ENCODE assay signal across 1 cellular context in genomic region chr19:48400018-48400742, GRCh38.
TF ChIP-seq lines count a peak whose summit lies in the region.

No MANE protein-coding gene starts in this region.

TF ChIP-seq in HepG2, 621 proteins besides CTCF, POLR2A, EP300 and RAD21 (continued from another document):
- TF ChIP-seq ZNF142 (CRISPR knock-in tag; IDR thresholded peaks at IDR 0.05) (no peak), PCBP1 (IDR thresholded peaks at IDR 0.05; ENCODE audit: borderline replicate concordance, low read depth, low read length) (no peak), BORCS8-MEF2B (CRISPR knock-in tag; IDR thresholded peaks at IDR 0.05) (no peak), SP2 (CRISPR knock-in tag; IDR thresholded peaks at IDR 0.05) (no peak), ZNF850 (CRISPR knock-in tag; conservative IDR thresholded peaks at IDR 0.05) (no peak), E2F2 (CRISPR knock-in tag; IDR thresholded peaks at IDR 0.05; ENCODE audit: borderline replicate concordance) (no peak), AKAP8 (CRISPR knock-in tag; IDR thresholded peaks at IDR 0.05) (no peak), MTF1 (CRISPR knock-in tag; IDR thresholded peaks at IDR 0.05) (no peak), RFXAP (CRISPR knock-in tag; IDR thresholded peaks at IDR 0.05; ENCODE audit: borderline replicate concordance) (no peak), ZNF263 (CRISPR knock-in tag; IDR thresholded peaks at IDR 0.05) (0 out of 2 replicates have a peak, but pooled peaks have one; percentile 18), MAFK (conservative IDR thresholded peaks at IDR 0.05 in 1 of 2, IDR thresholded peaks at IDR 0.05 in 1 of 2; ENCODE audit: low read length in 2 of 2) (no peak), HDAC6 (IDR thresholded peaks at IDR 0.05; ENCODE audit: low read depth, low read length) (no peak), ZSCAN20 (CRISPR knock-in tag; IDR thresholded peaks at IDR 0.05; ENCODE audit: borderline replicate concordance) (no peak), MIER2 (CRISPR knock-in tag; IDR thresholded peaks at IDR 0.05) (no peak), ZNF292 (CRISPR knock-in tag; IDR thresholded peaks at IDR 0.05; ENCODE audit: borderline replicate concordance, low read depth) (no peak), PHF5A (CRISPR knock-in tag; IDR thresholded peaks at IDR 0.05; ENCODE audit: low read depth, unreplicated experiment) (no peak), ZNF431 (CRISPR knock-in tag; IDR thresholded peaks at IDR 0.05; ENCODE audit: borderline replicate concordance, low read depth) (no peak), CBFB (CRISPR knock-in tag; IDR thresholded peaks at IDR 0.05) (0 out of 2 replicates have a peak, but pooled peaks have one; percentile 17), ZNF598 (CRISPR knock-in tag; IDR thresholded peaks at IDR 0.05; ENCODE audit: borderline replicate concordance) (peak; percentile 57; the same call in 1 of the 2 replicates), ZKSCAN8 (CRISPR knock-in tag; IDR thresholded peaks at IDR 0.05; ENCODE audit: borderline replicate concordance) (no peak), MXD3 (CRISPR knock-in tag; IDR thresholded peaks at IDR 0.05) (no peak), ZNF12 (CRISPR knock-in tag; IDR thresholded peaks at IDR 0.05) (peak; percentile 52; the same call in 1 of the 2 replicates), PAF1 (CRISPR knock-in tag; IDR thresholded peaks at IDR 0.05) (no peak), SMYD3 (CRISPR knock-in tag; IDR thresholded peaks at IDR 0.05) (no peak), SP4 (CRISPR knock-in tag; IDR thresholded peaks at IDR 0.05) (peak; percentile 68; the same call in 1 of the 2 replicates), DZIP1 (CRISPR knock-in tag; IDR thresholded peaks at IDR 0.05) (no peak), MED1 (CRISPR knock-in tag; IDR thresholded peaks at IDR 0.05) (peak; percentile 35; the same call in 1 of the 2 replicates), ZFX (CRISPR knock-in tag; IDR thresholded peaks at IDR 0.05; ENCODE audit: low read depth) (peak; percentile 73), SALL1 (CRISPR knock-in tag; IDR thresholded peaks at IDR 0.05) (peak; percentile 7; the same call in 1 of the 2 replicates), ASH2L (IDR thresholded peaks at IDR 0.05; ENCODE audit: insufficient read length, low read depth, low read length) (no peak), THAP11 (CRISPR knock-in tag; IDR thresholded peaks at IDR 0.05) (peak; percentile 98), ZNF30 (CRISPR knock-in tag; IDR thresholded peaks at IDR 0.05) (no peak), TEAD2 (CRISPR knock-in tag; IDR thresholded peaks at IDR 0.05) (no peak), SP1 (IDR thresholded peaks at IDR 0.05) (no peak), SP1 (CRISPR knock-in tag; IDR thresholded peaks at IDR 0.05) (0 out of 2 replicates have a peak, but pooled peaks have one; percentile 28), ZNF274 (CRISPR knock-in tag; IDR thresholded peaks at IDR 0.05) (0 out of 2 replicates have a peak, but pooled peaks have one; percentile 8), TIGD3 (CRISPR knock-in tag; IDR thresholded peaks at IDR 0.05; ENCODE audit: borderline replicate concordance) (no peak), ZNF720 (CRISPR knock-in tag; IDR thresholded peaks at IDR 0.05) (no peak), ZNF790 (CRISPR knock-in tag; IDR thresholded peaks at IDR 0.05; ENCODE audit: borderline replicate concordance) (no peak)
